In the genomic region with DNA sequence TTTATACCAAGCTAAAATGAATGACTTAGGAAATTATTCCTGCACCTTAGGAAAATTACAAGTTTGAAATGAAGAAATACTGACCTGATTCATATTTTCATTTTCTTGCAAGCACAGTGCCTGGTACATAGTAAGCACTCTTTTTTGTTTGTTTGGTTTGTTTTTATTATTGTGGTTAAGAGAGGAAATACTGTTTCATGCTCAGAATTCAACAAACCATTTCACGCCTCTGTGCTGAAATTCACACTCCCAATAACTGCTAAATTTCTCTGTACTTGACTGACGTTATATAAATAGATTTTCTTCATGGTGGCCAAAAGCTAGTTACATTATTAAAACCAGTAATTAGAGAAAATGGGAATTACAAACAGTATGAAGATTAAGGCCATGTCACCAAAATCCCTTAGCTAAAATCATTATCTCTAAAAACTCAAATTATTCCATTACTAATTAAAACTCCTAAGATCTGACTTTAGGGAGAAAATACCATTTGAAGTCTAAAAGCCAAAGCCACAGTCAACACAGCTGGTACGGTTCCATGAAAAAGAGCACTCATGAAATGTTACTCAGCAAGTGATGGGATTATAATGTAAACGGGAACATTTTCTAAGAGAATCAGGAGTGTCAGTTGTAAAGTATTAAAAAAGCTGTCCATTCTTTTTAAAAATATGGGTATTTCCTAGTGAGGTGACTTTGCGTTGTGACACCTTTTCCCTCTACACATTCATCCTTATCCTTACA, we compare ENCODE assay signal across 14 cellular contexts.
DNase-seq lines count a peak whose midpoint lies in the region; ATAC-seq, FAIRE-seq and TF ChIP-seq lines count a peak whose summit lies in the region.
"Had no signal": no experiment of that assay in that cellular context is flagged by ENCODE, and none has a peak within 500 bp of the region (broad histone marks: within the 10 kb centered on the region; RNA-seq: fewer than 3 reads in every experiment).

No MANE protein-coding gene starts in this region.

- H3K4me1 ChIP-seq in astrocyte (ENCODE audit: insufficient read depth, low read length) = peaks cover 13% of the 10 kb centered on the region

- H3K36me3 ChIP-seq in astrocyte (ENCODE audit: insufficient read depth, low read length) = no peaks in the 10 kb centered on the region

- no peak for DNase-seq in astrocyte (ENCODE audit: low read depth)
- no peak for DNase-seq in activated CD8-positive, alpha-beta memory T cell treated with anti-CD3 and anti-CD28 coated beads, Interleukin-2, amount 50 U/mL, for 48 hours
- no peak for DNase-seq in SHP77 (lab: John Stamatoyannopoulos, UW)
- DNase-seq in HEK293T (ENCODE audit: extremely low spot score) = no peak
- no peak for DNase-seq in sciatic nerve (ENCODE audit: low spot score)
- DNase-seq: activated T-cell treated with anti-CD3 and anti-CD28 coated beads, Interleukin-2, amount 50 U/mL, for 24 hours; head of caudate nucleus; NCI-H1092 treated with DMSO at 0.1 percent for 48 hours; stimulated activated CD4-positive, alpha-beta T cell treated with anti-CD3 and anti-CD28 coated beads, Interleukin-15, amount 100 ng/mL, for 24 hours had no signal

- H3K9ac ChIP-seq in astrocyte (ENCODE audit: low read length) = no peak overlapping the region
- H3K9ac ChIP-seq: GM23248 had no signal

- H3K27me3 ChIP-seq in astrocyte (ENCODE audit: insufficient read depth, low read length) = no peaks in the 10 kb centered on the region

- H3K9me3 Mint-ChIP-seq in astrocyte (ENCODE audit: unreplicated experiment) = no peaks in the 10 kb centered on the region
- H3K9me3 Mint-ChIP-seq: activated T-cell treated with anti-CD3 and anti-CD28 coated beads, Interleukin-2, amount 50 U/mL, for 24 hours had no signal

- no peak overlapping the region for H3K4me3 ChIP-seq in astrocyte (ENCODE audit: insufficient read depth, low read depth, low read length)
- H3K4me3 ChIP-seq: GM23248 had no signal

- no peaks in the 10 kb centered on the region for H3K27me3 Mint-ChIP-seq in astrocyte (ENCODE audit: low read depth, unreplicated experiment)
- H3K27me3 Mint-ChIP-seq: activated T-cell treated with anti-CD3 and anti-CD28 coated beads, Interleukin-2, amount 50 U/mL, for 24 hours had no signal

- H3K27ac Mint-ChIP-seq in astrocyte (ENCODE audit: unreplicated experiment) = no peak overlapping the region
- H3K27ac Mint-ChIP-seq: activated T-cell treated with anti-CD3 and anti-CD28 coated beads, Interleukin-2, amount 50 U/mL, for 24 hours; brain had no signal

- no peak overlapping the region for H3K4me3 Mint-ChIP-seq in astrocyte (ENCODE audit: unreplicated experiment)
- H3K4me3 Mint-ChIP-seq: activated T-cell treated with anti-CD3 and anti-CD28 coated beads, Interleukin-2, amount 50 U/mL, for 24 hours; brain had no signal

- POLR2A ChIA-PET in HEK293T (lab: Yijun Ruan, JAX) = no interaction called here

- H2AFZ ChIP-seq in astrocyte (ENCODE audit: low read depth, low read length) = no peak overlapping the region
- H2AFZ ChIP-seq: GM23248 had no signal

- no peak for TF ChIP-seq CTCF in astrocyte (IDR thresholded peaks at IDR 0.05; ENCODE audit: insufficient read depth, low read depth, low read length)

- intact Hi-C loops in sciatic nerve (cut with DNase I) = no loop called here

- no peaks in the 10 kb centered on the region for H3K36me3 Mint-ChIP-seq in astrocyte (ENCODE audit: low read depth, unreplicated experiment)
- H3K36me3 Mint-ChIP-seq: brain had no signal

- H3K79me2 ChIP-seq in astrocyte (ENCODE audit: insufficient read depth, low read length) = no peaks in the 10 kb centered on the region

- CTCF ChIA-PET in HEK293T (lab: Yijun Ruan, JAX) = interaction anchor here (0.8 kb wide), 1 partner anchor 721 kb away, joined by 3 read pairs; no protein-coding TSS in a partner anchor

- H4K20me1 ChIP-seq in astrocyte (ENCODE audit: insufficient read depth, low read length) = no peaks in the 10 kb centered on the region

- no peak for FAIRE-seq in astrocyte (lab: Jason Lieb, UNC)

- H3K4me2 ChIP-seq in astrocyte (ENCODE audit: low read length) = no peak overlapping the region

- no peaks in the 10 kb centered on the region for H3K9me3 ChIP-seq in astrocyte (ENCODE audit: insufficient read depth, low read depth, low read length)

- peaks cover 2% of the 10 kb centered on the region for H3K4me1 Mint-ChIP-seq in astrocyte (ENCODE audit: low read depth, unreplicated experiment)

- ATAC-seq in GM18502 (IDR thresholded peaks at IDR 0.05; ENCODE audit: poor library complexity, unreplicated experiment) (peak; percentile 47), GM21367 (IDR thresholded peaks at IDR 0.05; ENCODE audit: unreplicated experiment) (peak; percentile 44), HG03095 (IDR thresholded peaks at IDR 0.05; ENCODE audit: unreplicated experiment) (peak; percentile 36), sciatic nerve (no peak)

- H3K27ac ChIP-seq in astrocyte (ENCODE audit: low read depth, low read length) = peak overlapping the region; percentile 58
- H3K27ac ChIP-seq: GM23248 had no signal

TF ChIP-seq in HEK293T, 16 proteins besides CTCF, POLR2A, EP300 and RAD21:
- no peak for TF ChIP-seq ELF4 (IDR thresholded peaks at IDR 0.05)
- no peak for TF ChIP-seq SUZ12 (IDR thresholded peaks at IDR 0.05)
- TF ChIP-seq FOXK2 (IDR thresholded peaks at IDR 0.05) = no peak
- no peak for TF ChIP-seq HDGF (IDR thresholded peaks at IDR 0.05; ENCODE audit: borderline replicate concordance)
